ENCODE assay signal across 1 cellular context in genomic region chr2:74835831-74836674, GRCh38.
A peak's percentile ranks its signal among the peaks of the same experiment; 100 is the strongest.
TF ChIP-seq lines count a peak whose summit lies in the region.

No MANE protein-coding gene starts in this region.

TF ChIP-seq in K562, 482 proteins besides CTCF, POLR2A, EP300 and RAD21 (continued from another document):
- TF ChIP-seq CHAMP1 (IDR thresholded peaks at IDR 0.05) (0 out of 2 replicates have a peak, but pooled peaks have one; percentile 24), SIN3A (IDR thresholded peaks at IDR 0.05; ENCODE audit: borderline replicate concordance in 2 of 2, control insufficient read depth in 1 of 2, low read depth in 2 of 2, low read length in 2 of 2) (peak; percentile 54 to 74; a peak in 3 of 4 replicates), HDAC2 (IDR thresholded peaks at IDR 0.05) (no peak), ZBTB34 (CRISPR knock-in tag; IDR thresholded peaks at IDR 0.05) (no peak), MYC (IDR thresholded peaks at IDR 0.05; ENCODE audit: low read depth, low read length) (0 out of 2 replicates have a peak, but pooled peaks have one; percentile 43), MYC (CRISPR knock-in tag; IDR thresholded peaks at IDR 0.05; ENCODE audit: borderline replicate concordance, low read depth) (no peak), CLOCK (CRISPR knock-in tag; IDR thresholded peaks at IDR 0.05; ENCODE audit: borderline replicate concordance) (no peak), ZSCAN29 (IDR thresholded peaks at IDR 0.05) (no peak), ZBTB7A (IDR thresholded peaks at IDR 0.05; ENCODE audit: borderline replicate concordance, control insufficient read depth, low read depth, low read length) (0 out of 2 replicates have a peak, but pooled peaks have one; percentile 43), MEIS2 (IDR thresholded peaks at IDR 0.05; ENCODE audit: partially characterized antibody) (peak; percentile 68)
- TF ChIP-seq, protein P1, sequence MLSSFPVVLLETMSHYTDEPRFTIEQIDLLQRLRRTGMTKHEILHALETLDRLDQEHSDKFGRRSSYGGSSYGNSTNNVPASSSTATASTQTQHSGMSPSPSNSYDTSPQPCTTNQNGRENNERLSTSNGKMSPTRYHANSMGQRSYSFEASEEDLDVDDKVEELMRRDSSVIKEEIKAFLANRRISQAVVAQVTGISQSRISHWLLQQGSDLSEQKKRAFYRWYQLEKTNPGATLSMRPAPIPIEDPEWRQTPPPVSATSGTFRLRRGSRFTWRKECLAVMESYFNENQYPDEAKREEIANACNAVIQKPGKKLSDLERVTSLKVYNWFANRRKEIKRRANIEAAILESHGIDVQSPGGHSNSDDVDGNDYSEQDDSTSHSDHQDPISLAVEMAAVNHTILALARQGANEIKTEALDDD (IDR thresholded peaks at IDR 0.05) = peak; percentile 45
